Comparison of ENCODE assay signal across 38 cellular contexts in genomic region chr1:30356839-30357238, GRCh38.
"Had no signal": no experiment of that assay in that cellular context is flagged by ENCODE, and none has a peak within 500 bp of the region (broad histone marks: within the 10 kb centered on the region; RNA-seq: fewer than 3 reads in every experiment).

No MANE protein-coding gene starts in this region.

- DNase-seq: activated effector memory CD4-positive, alpha-beta T cell treated with anti-CD3 and anti-CD28 coated beads, Interleukin-2, amount 50 U/mL, for 16 hours; activated effector memory CD4-positive, alpha-beta T cell treated with Interleukin-2 at 50 U/mL for 16 hours; activated gamma-delta T cell; activated gamma-delta T cell treated with Interleukin-2 at 50 U/mL for 16 hours; activated naive CD4-positive, alpha-beta T cell; activated naive CD4-positive, alpha-beta T cell treated with anti-CD3 and anti-CD28 coated beads, Interleukin-2, amount 10 ng/mL, durations not matched to agents 7 days and 5 days; activated naive CD4-positive, alpha-beta T cell treated with anti-CD3 and anti-CD28 coated beads, Interleukin-2, amount 50 U/mL, for 16 hours; activated naive CD4-positive, alpha-beta T cell treated with Interleukin-2 at 50 U/mL for 16 hours; activated naive CD8-positive, alpha-beta T cell treated with anti-CD3 and anti-CD28 coated beads for 36 hours; activated naive CD8-positive, alpha-beta T cell treated with anti-CD3 and anti-CD28 coated beads, Interleukin-2, amount 10 ng/mL, durations not matched to agents 7 days and 5 days; activated naive CD8-positive, alpha-beta T cell treated with anti-CD3 and anti-CD28 coated beads, Interleukin-2, amount 50 U/mL, for 24 hours; activated T-cell treated with anti-CD3 and anti-CD28 coated beads for 4 hours; activated T-cell treated with anti-CD3 and anti-CD28 coated beads, Interleukin-2, amount 50 U/mL, for 1 hour; activated T-cell treated with anti-CD3 and anti-CD28 coated beads, Interleukin-2, amount 50 U/mL, for 24 hours; activated T-cell treated with anti-CD3 and anti-CD28 coated beads, Interleukin-2, amount 50 U/mL, for 4 hours; activated T-cell treated with anti-CD3 and anti-CD28 coated beads, Interleukin-2, amount 50 U/mL, for 48 hours; activated T-cell treated with anti-CD3 and anti-CD28 coated beads, Interleukin-2, amount 50 U/mL, for 72 hours; adrenal gland; amniotic stem cell; amygdala; anterior cingulate cortex; aorta; body of pancreas; brain microvascular endothelial cell; caudate nucleus; central memory CD4-positive, alpha-beta T cell; cerebellar nuclear complex had no signal

- ATAC-seq: activated naive CD4-positive, alpha-beta T cell treated with anti-CD3 and anti-CD28 coated beads, Interleukin-2, amount 50 U/mL, for 72 hours; activated naive CD8-positive, alpha-beta T cell treated with anti-CD3 and anti-CD28 coated beads, Interleukin-2, amount 50 U/mL, for 24 hours; activated T-cell treated with anti-CD3 and anti-CD28 coated beads, Interleukin-2, amount 50 U/mL, for 4 hours; activated T-cell treated with anti-CD3 and anti-CD28 coated beads, Interleukin-2, amount 50 U/mL, for 72 hours; activated T-helper 17 cell treated with anti-CD3 and anti-CD28 coated beads, Interleukin-2, amount 50 U/mL, for 72 hours; body of pancreas had no signal

- H3K4me1 Mint-ChIP-seq: activated naive CD4-positive, alpha-beta T cell treated with anti-CD3 and anti-CD28 coated beads, Interleukin-2, amount 10 ng/mL, durations not matched to agents 7 days and 5 days; activated naive CD4-positive, alpha-beta T cell treated with anti-CD3 and anti-CD28 coated beads, Interleukin-2, amount 50 U/mL, for 24 hours; activated naive CD8-positive, alpha-beta T cell treated with anti-CD3 and anti-CD28 coated beads for 36 hours; activated naive CD8-positive, alpha-beta T cell treated with anti-CD3 and anti-CD28 coated beads, Interleukin-2, amount 10 ng/mL, durations not matched to agents 7 days and 5 days; activated naive CD8-positive, alpha-beta T cell treated with anti-CD3 and anti-CD28 coated beads, Interleukin-2, amount 50 U/mL, for 24 hours; activated T-helper 17 cell treated with anti-CD3 and anti-CD28 coated beads, Interleukin-2, amount 50 U/mL, for 72 hours; central memory CD8-positive, alpha-beta T cell had no signal

- H3K27ac ChIP-seq: adrenal gland, ascending aorta, body of pancreas, brain microvascular endothelial cell, breast epithelium, cardiac muscle cell had no signal

- H3K9me3 ChIP-seq: adrenal gland, ascending aorta, body of pancreas, breast epithelium had no signal

- H3K27me3 ChIP-seq: adrenal gland, ascending aorta, body of pancreas, brain microvascular endothelial cell, breast epithelium, cardiac muscle cell had no signal

- H3K36me3 Mint-ChIP-seq: activated naive CD4-positive, alpha-beta T cell treated with anti-CD3 and anti-CD28 coated beads, Interleukin-2, amount 10 ng/mL, durations not matched to agents 7 days and 5 days; activated naive CD4-positive, alpha-beta T cell treated with anti-CD3 and anti-CD28 coated beads, Interleukin-2, amount 50 U/mL, for 24 hours; activated naive CD4-positive, alpha-beta T cell treated with anti-CD3 and anti-CD28 coated beads, Interleukin-2, amount 50 U/mL, for 72 hours; activated naive CD8-positive, alpha-beta T cell; activated naive CD8-positive, alpha-beta T cell treated with anti-CD3 and anti-CD28 coated beads for 36 hours; activated naive CD8-positive, alpha-beta T cell treated with anti-CD3 and anti-CD28 coated beads, Interleukin-2, amount 10 ng/mL, durations not matched to agents 7 days and 5 days; brain had no signal

- H3K36me3 ChIP-seq: adrenal gland, ascending aorta, brain microvascular endothelial cell, breast epithelium, cardiac muscle cell had no signal

- H3K4me3 Mint-ChIP-seq: activated naive CD4-positive, alpha-beta T cell treated with anti-CD3 and anti-CD28 coated beads, Interleukin-2, amount 10 ng/mL, durations not matched to agents 7 days and 5 days; activated naive CD4-positive, alpha-beta T cell treated with anti-CD3 and anti-CD28 coated beads, Interleukin-2, amount 50 U/mL, for 24 hours; activated naive CD8-positive, alpha-beta T cell; activated naive CD8-positive, alpha-beta T cell treated with anti-CD3 and anti-CD28 coated beads for 36 hours; activated naive CD8-positive, alpha-beta T cell treated with anti-CD3 and anti-CD28 coated beads, Interleukin-2, amount 10 ng/mL, durations not matched to agents 7 days and 5 days; activated naive CD8-positive, alpha-beta T cell treated with anti-CD3 and anti-CD28 coated beads, Interleukin-2, amount 50 U/mL, for 24 hours; activated T-cell treated with anti-CD3 and anti-CD28 coated beads, Interleukin-2, amount 50 U/mL, for 24 hours; activated T-cell treated with anti-CD3 and anti-CD28 coated beads, Interleukin-2, amount 50 U/mL, for 4 hours; activated T-cell treated with anti-CD3 and anti-CD28 coated beads, Interleukin-2, amount 50 U/mL, for 72 hours; activated T-helper 1 cell treated with anti-CD3 and anti-CD28 coated beads, Interleukin-12 subunit alpha, Interleukin-12 subunit beta, Interleukin-2, Interleukin-4 antibody, amounts not matched to agents 30 ng/mL and 10 ng/mL and 1 ng/mL, durations not matched to agents 14 hours and 24 hours and 36 hours; activated T-helper 17 cell treated with anti-CD3 and anti-CD28 coated beads, Interleukin-2, amount 50 U/mL, for 72 hours; brain; central memory CD8-positive, alpha-beta T cell had no signal

- H3K9me3 Mint-ChIP-seq: activated naive CD4-positive, alpha-beta T cell treated with anti-CD3 and anti-CD28 coated beads, Interleukin-2, amount 10 ng/mL, durations not matched to agents 7 days and 5 days; activated naive CD4-positive, alpha-beta T cell treated with anti-CD3 and anti-CD28 coated beads, Interleukin-2, amount 50 U/mL, for 24 hours; activated naive CD4-positive, alpha-beta T cell treated with anti-CD3 and anti-CD28 coated beads, Interleukin-2, amount 50 U/mL, for 72 hours; activated naive CD8-positive, alpha-beta T cell treated with anti-CD3 and anti-CD28 coated beads for 36 hours; activated naive CD8-positive, alpha-beta T cell treated with anti-CD3 and anti-CD28 coated beads, Interleukin-2, amount 10 ng/mL, durations not matched to agents 7 days and 5 days; activated naive CD8-positive, alpha-beta T cell treated with anti-CD3 and anti-CD28 coated beads, Interleukin-2, amount 50 U/mL, for 24 hours; activated T-cell treated with anti-CD3 and anti-CD28 coated beads, Interleukin-2, amount 50 U/mL, for 24 hours; activated T-cell treated with anti-CD3 and anti-CD28 coated beads, Interleukin-2, amount 50 U/mL, for 4 hours; activated T-cell treated with anti-CD3 and anti-CD28 coated beads, Interleukin-2, amount 50 U/mL, for 72 hours; activated T-helper 1 cell treated with anti-CD3 and anti-CD28 coated beads, Interleukin-12 subunit alpha, Interleukin-12 subunit beta, Interleukin-2, Interleukin-4 antibody, amounts not matched to agents 30 ng/mL and 10 ng/mL and 1 ng/mL, durations not matched to agents 14 hours and 24 hours and 36 hours; activated T-helper 17 cell treated with anti-CD3 and anti-CD28 coated beads, Interleukin-2, amount 50 U/mL, for 72 hours; activated T-helper 2 cell treated with anti-CD3 and anti-CD28 coated beads, Interferon-gamma antibody, Interleukin-2, Interleukin-4, amounts not matched to agents 10 μg/mL and 5 μg/mL and 100 μg/mL, durations not matched to agents 14 hours and 24 hours and 36 hours; brain; central memory CD8-positive, alpha-beta T cell had no signal

- H3K4me3 ChIP-seq: adrenal gland, ascending aorta, body of pancreas, breast epithelium, cardiac muscle cell had no signal

- H3K4me1 ChIP-seq: adrenal gland, ascending aorta, body of pancreas, breast epithelium had no signal

- H3K27ac Mint-ChIP-seq: activated naive CD4-positive, alpha-beta T cell treated with anti-CD3 and anti-CD28 coated beads, Interleukin-2, amount 10 ng/mL, durations not matched to agents 7 days and 5 days; activated naive CD4-positive, alpha-beta T cell treated with anti-CD3 and anti-CD28 coated beads, Interleukin-2, amount 50 U/mL, for 24 hours; activated naive CD4-positive, alpha-beta T cell treated with anti-CD3 and anti-CD28 coated beads, Interleukin-2, amount 50 U/mL, for 72 hours; activated naive CD8-positive, alpha-beta T cell; activated naive CD8-positive, alpha-beta T cell treated with anti-CD3 and anti-CD28 coated beads for 36 hours; activated naive CD8-positive, alpha-beta T cell treated with anti-CD3 and anti-CD28 coated beads, Interleukin-2, amount 10 ng/mL, durations not matched to agents 7 days and 5 days; activated naive CD8-positive, alpha-beta T cell treated with anti-CD3 and anti-CD28 coated beads, Interleukin-2, amount 50 U/mL, for 24 hours; activated T-cell treated with anti-CD3 and anti-CD28 coated beads, Interleukin-2, amount 50 U/mL, for 24 hours; activated T-cell treated with anti-CD3 and anti-CD28 coated beads, Interleukin-2, amount 50 U/mL, for 72 hours; activated T-helper 1 cell treated with anti-CD3 and anti-CD28 coated beads, Interleukin-12 subunit alpha, Interleukin-12 subunit beta, Interleukin-2, Interleukin-4 antibody, amounts not matched to agents 30 ng/mL and 10 ng/mL and 1 ng/mL, durations not matched to agents 14 hours and 24 hours and 36 hours; activated T-helper 17 cell treated with anti-CD3 and anti-CD28 coated beads, Interleukin-2, amount 50 U/mL, for 72 hours; activated T-helper 2 cell treated with anti-CD3 and anti-CD28 coated beads, Interferon-gamma antibody, Interleukin-2, Interleukin-4, amounts not matched to agents 10 μg/mL and 5 μg/mL and 100 μg/mL, durations not matched to agents 14 hours and 24 hours and 36 hours; brain had no signal
